In genomic region chr15:68085052-68085451, GRCh38 we compare ENCODE assay signal across 2 cellular contexts.
TF ChIP-seq lines count a peak whose summit lies in the region.

No MANE protein-coding gene starts in this region.

TF ChIP-seq in HEK293, 187 proteins besides CTCF, POLR2A, EP300 and RAD21 (continued from another document):
- TF ChIP-seq ZNF768 (tag by site-specific recombination; IDR thresholded peaks at IDR 0.05) (no peak), ZNF514 (tag by site-specific recombination; IDR thresholded peaks at IDR 0.05) (no peak), ZNF391 (tag by site-specific recombination; IDR thresholded peaks at IDR 0.05; ENCODE audit: borderline replicate concordance, low read depth) (no peak), MZF1 (tag by site-specific recombination; IDR thresholded peaks at IDR 0.05; ENCODE audit: borderline replicate concordance) (no peak), ZNF558 (tag by site-specific recombination; IDR thresholded peaks at IDR 0.05) (no peak), ZNF138 (tag by site-specific recombination; IDR thresholded peaks at IDR 0.05; ENCODE audit: borderline replicate concordance) (no peak), ZNF292 (tag by site-specific recombination; IDR thresholded peaks at IDR 0.05; ENCODE audit: borderline replicate concordance, low read depth) (no peak), ZNF670 (tag by site-specific recombination; IDR thresholded peaks at IDR 0.05; ENCODE audit: low read depth) (no peak), ZNF169 (tag by site-specific recombination; IDR thresholded peaks at IDR 0.05) (no peak), ZNF2 (tag by site-specific recombination; IDR thresholded peaks at IDR 0.05) (no peak), BCL11B (tag by site-specific recombination; IDR thresholded peaks at IDR 0.05; ENCODE audit: low read depth) (no peak), TRIM28 (IDR thresholded peaks at IDR 0.05; ENCODE audit: borderline replicate concordance, low read length) (no peak), KLF9 (tag by site-specific recombination; IDR thresholded peaks at IDR 0.05; ENCODE audit: low read depth) (no peak), PRDM6 (tag by site-specific recombination; IDR thresholded peaks at IDR 0.05) (0 out of 2 replicates have a peak, but pooled peaks have one; percentile 4), SP3 (tag by site-specific recombination; IDR thresholded peaks at IDR 0.05) (no peak), ZNF19 (tag by site-specific recombination; IDR thresholded peaks at IDR 0.05; ENCODE audit: low read depth) (no peak), ZNF24 (tag by site-specific recombination; IDR thresholded peaks at IDR 0.05) (0 out of 2 replicates have a peak, but pooled peaks have one; percentile 21)

TF ChIP-seq in K562, 482 proteins besides CTCF, POLR2A, EP300 and RAD21 (continued from another document):
- TF ChIP-seq FOXA3 (CRISPR knock-in tag; conservative IDR thresholded peaks at IDR 0.05 in 1 of 2, IDR thresholded peaks at IDR 0.05 in 1 of 2) = no peak
- TF ChIP-seq NFE2L1 (tag; IDR thresholded peaks at IDR 0.05; ENCODE audit: borderline replicate concordance, low read depth) = no peak
- TF ChIP-seq MAFG (tag; conservative IDR thresholded peaks at IDR 0.05) = no peak
- no peak for TF ChIP-seq CEBPG (CRISPR knock-in tag; IDR thresholded peaks at IDR 0.05)
- peak; percentile 83 to 84 for TF ChIP-seq CEBPG (tag; conservative IDR thresholded peaks at IDR 0.05 in 1 of 2, IDR thresholded peaks at IDR 0.05 in 1 of 2)
